In genomic region chr1:86409416-86410021, GRCh38 we compare ENCODE assay signal across 17 cellular contexts. TPM values are rescaled to one million over a fixed set of nuclear protein-coding genes. Genes with fewer than 3 reads are reported as not detected.
DNase-seq lines count a peak whose midpoint lies in the region; ATAC-seq and TF ChIP-seq lines count a peak whose summit lies in the region.
"Had no signal": no experiment of that assay in that cellular context is flagged by ENCODE, and none has a peak within 500 bp of the region (broad histone marks: within the 10 kb centered on the region; RNA-seq: fewer than 3 reads in every experiment).

No MANE protein-coding gene starts in this region.

- H3K4me1 Mint-ChIP-seq in Calu3 (ENCODE audit: low read depth, unreplicated experiment): no peaks in the 10 kb centered on the region
- no peaks in the 10 kb centered on the region for H3K4me1 Mint-ChIP-seq in activated T-helper 1 cell treated with anti-CD3 and anti-CD28 coated beads, Interleukin-12 subunit alpha, Interleukin-12 subunit beta, Interleukin-2, Interleukin-4 antibody, amounts not matched to agents 30 ng/mL and 10 ng/mL and 1 ng/mL, durations not matched to agents 14 hours and 24 hours and 36 hours (ENCODE audit: low read depth)
- H3K4me1 Mint-ChIP-seq: activated CD4-positive, alpha-beta T cell treated with anti-CD3 and anti-CD28 coated beads, Interleukin-2, amount 10 ng/mL, durations not matched to agents 7 days and 5 days; IgD-negative memory B cell had no signal

- no peaks in the 10 kb centered on the region for H3K9me3 ChIP-seq in left lung
- H3K9me3 ChIP-seq: breast epithelium, HAP-1, stomach had no signal

- H3K27ac Mint-ChIP-seq in Calu3 (ENCODE audit: unreplicated experiment): no peak overlapping the region
- H3K27ac Mint-ChIP-seq in activated T-helper 1 cell treated with anti-CD3 and anti-CD28 coated beads, Interleukin-12 subunit alpha, Interleukin-12 subunit beta, Interleukin-2, Interleukin-4 antibody, amounts not matched to agents 30 ng/mL and 10 ng/mL and 1 ng/mL, durations not matched to agents 14 hours and 24 hours and 36 hours: no peak overlapping the region
- H3K27ac Mint-ChIP-seq: activated CD4-positive, alpha-beta T cell treated with anti-CD3 and anti-CD28 coated beads, Interleukin-2, amount 10 ng/mL, durations not matched to agents 7 days and 5 days; CD4-positive, alpha-beta T cell had no signal

- CTCF ChIA-PET in Calu3 (lab: Charles Lee): no interaction called here

- no peaks in the 10 kb centered on the region for H3K4me1 ChIP-seq in left lung
- H3K4me1 ChIP-seq: breast epithelium, HAP-1, stomach had no signal

- H3K4me3 ChIP-seq in NB4 (ENCODE audit: low read depth, low read length) (no peak overlapping the region), left lung (no peak overlapping the region)
- H3K4me3 ChIP-seq: breast epithelium, HAP-1, stomach had no signal

- intact Hi-C loops in left lung (cut with DNase I) (no loop called here), Calu3 (cut with micrococcal nuclease; ENCODE audit: unreplicated experiment) (no loop called here)
- intact Hi-C loops in activated T-helper 1 cell treated with anti-CD3 and anti-CD28 coated beads, Interleukin-12 subunit alpha, Interleukin-12 subunit beta, Interleukin-2, Interleukin-4 antibody, amounts not matched to agents 30 ng/mL and 10 ng/mL and 1 ng/mL, durations not matched to agents 14 hours and 24 hours and 36 hours (cut with micrococcal nuclease): no loop called here

- H3K36me3 Mint-ChIP-seq in Calu3 (ENCODE audit: insufficient read depth, unreplicated experiment): peaks cover 5% of the 10 kb centered on the region
- H3K36me3 Mint-ChIP-seq in activated T-helper 1 cell treated with anti-CD3 and anti-CD28 coated beads, Interleukin-12 subunit alpha, Interleukin-12 subunit beta, Interleukin-2, Interleukin-4 antibody, amounts not matched to agents 30 ng/mL and 10 ng/mL and 1 ng/mL, durations not matched to agents 14 hours and 24 hours and 36 hours (ENCODE audit: low read depth): no peaks in the 10 kb centered on the region
- H3K36me3 Mint-ChIP-seq: IgD-negative memory B cell had no signal

- DNase-seq in ELF-1 (ENCODE audit: low read depth, low spot score) (peak; percentile 24), NB4 (ENCODE audit: low read depth) (peak; percentile 65), SK-MEL-5 (ENCODE audit: low read depth, low spot score) (peak; percentile 21), left lung (peak; percentile 74 to 82), Calu3 (no peak)
- no peak for DNase-seq in activated naive CD4-positive, alpha-beta T cell treated with anti-CD3 and anti-CD28 coated beads, Interleukin-2, amount 50 U/mL, for 16 hours
- no peak for DNase-seq in activated T-helper 1 cell treated with anti-CD3 and anti-CD28 coated beads, Interleukin-12 subunit alpha, Interleukin-12 subunit beta, Interleukin-2, Interleukin-4 antibody, amounts not matched to agents 30 ng/mL and 10 ng/mL and 1 ng/mL, durations not matched to agents 14 hours and 24 hours and 36 hours (ENCODE audit: low spot score)
- DNase-seq: activated CD4-positive, alpha-beta T cell treated with anti-CD3 and anti-CD28 coated beads, Interleukin-2, amount 10 ng/mL, durations not matched to agents 7 days and 5 days; activated effector memory CD4-positive, alpha-beta T cell treated with Interleukin-2 at 50 U/mL for 16 hours; CD4-positive, alpha-beta T cell; midbrain; stomach had no signal

- no TSS peak for BruUV-seq in Calu3 (replicated peaks; lab: Mats Ljungman, UMichigan)

- no peaks in the 10 kb centered on the region for H3K36me3 ChIP-seq in left lung
- H3K36me3 ChIP-seq: breast epithelium, HAP-1, stomach had no signal

- no peak overlapping the region for H3K27ac ChIP-seq in left lung
- H3K27ac ChIP-seq: breast epithelium, stomach had no signal

- TF ChIP-seq CTCF in NB4 (IDR thresholded peaks at IDR 0.05; ENCODE audit: low read depth, low read length) (no peak), left lung (IDR thresholded peaks at IDR 0.05) (no peak), Calu3 (IDR thresholded peaks at IDR 0.05; ENCODE audit: unreplicated experiment) (no peak)

- TF ChIP-seq POLR2A in NB4 (IDR thresholded peaks at IDR 0.05; ENCODE audit: extremely low read depth, insufficient read length) (no peak), GM18505 (IDR thresholded peaks at IDR 0.05; ENCODE audit: borderline replicate concordance, extremely low read depth, insufficient read depth, insufficient read length) (no peak)

- no peaks in the 10 kb centered on the region for H3K27me3 ChIP-seq in left lung
- H3K27me3 ChIP-seq: breast epithelium, stomach had no signal

- no peaks in the 10 kb centered on the region for H3K9me3 Mint-ChIP-seq in Calu3 (ENCODE audit: low read depth, unreplicated experiment)
- H3K9me3 Mint-ChIP-seq in activated T-helper 1 cell treated with anti-CD3 and anti-CD28 coated beads, Interleukin-12 subunit alpha, Interleukin-12 subunit beta, Interleukin-2, Interleukin-4 antibody, amounts not matched to agents 30 ng/mL and 10 ng/mL and 1 ng/mL, durations not matched to agents 14 hours and 24 hours and 36 hours: no peaks in the 10 kb centered on the region
- H3K9me3 Mint-ChIP-seq: activated CD4-positive, alpha-beta T cell treated with anti-CD3 and anti-CD28 coated beads, Interleukin-2, amount 10 ng/mL, durations not matched to agents 7 days and 5 days; CD4-positive, alpha-beta T cell; IgD-negative memory B cell had no signal

- H3K27me3 Mint-ChIP-seq in Calu3 (ENCODE audit: unreplicated experiment): no peaks in the 10 kb centered on the region
- H3K27me3 Mint-ChIP-seq in activated T-helper 1 cell treated with anti-CD3 and anti-CD28 coated beads, Interleukin-12 subunit alpha, Interleukin-12 subunit beta, Interleukin-2, Interleukin-4 antibody, amounts not matched to agents 30 ng/mL and 10 ng/mL and 1 ng/mL, durations not matched to agents 14 hours and 24 hours and 36 hours (ENCODE audit: insufficient read depth): peaks cover 16% of the 10 kb centered on the region
- H3K27me3 Mint-ChIP-seq: CD4-positive, alpha-beta T cell had no signal

- in situ Hi-C loops in SK-MEL-5 (cut with HindIII; ENCODE audit: low pct_unique_long_range_greater_than_20kb, low sequenced_read_pairs): no loop called here

- ATAC-seq in left lung: peak; percentile 93
- ATAC-seq in GM18505 (IDR thresholded peaks at IDR 0.05; ENCODE audit: unreplicated experiment): no peak

- no peak overlapping the region for H3K4me3 Mint-ChIP-seq in Calu3 (ENCODE audit: low read depth, unreplicated experiment)
- H3K4me3 Mint-ChIP-seq in activated T-helper 1 cell treated with anti-CD3 and anti-CD28 coated beads, Interleukin-12 subunit alpha, Interleukin-12 subunit beta, Interleukin-2, Interleukin-4 antibody, amounts not matched to agents 30 ng/mL and 10 ng/mL and 1 ng/mL, durations not matched to agents 14 hours and 24 hours and 36 hours: no peak overlapping the region
- H3K4me3 Mint-ChIP-seq: activated CD4-positive, alpha-beta T cell treated with anti-CD3 and anti-CD28 coated beads, Interleukin-2, amount 10 ng/mL, durations not matched to agents 7 days and 5 days; CD4-positive, alpha-beta T cell; IgD-negative memory B cell had no signal

RNA-seq across cellular contexts. Expression of gene ODF2L, which starts 13.4 kb away (rescaled TPM):
- total RNA-seq in SK-MEL-5 (2014; rRNA removed; shearing (Covaris generic)): 27.2 and 27.3 TPM in 2 replicates
- polyA plus RNA-seq in SK-MEL-5 (2015; cell fraction: cytosol; rRNA removed): 11.7 and 23.1 TPM in 2 replicates
- 143 and 188 TPM in 2 replicates for polyA plus RNA-seq in SK-MEL-5 (2015; cell fraction: nucleus; rRNA removed)
- total RNA-seq in left lung (10 to 100 TPM; 37.9 to 46.3 TPM), Calu3 (2022) (38.6 and 39.3 TPM in 2 replicates)
- 21.0 and 22.4 TPM in 2 replicates for total RNA-seq in activated T-helper 1 cell treated with anti-CD3 and anti-CD28 coated beads, Interleukin-12 subunit alpha, Interleukin-12 subunit beta, Interleukin-2, Interleukin-4 antibody, amounts not matched to agents 30 ng/mL and 10 ng/mL and 1 ng/mL, durations not matched to agents 14 hours and 24 hours and 36 hours

RNA-seq across cellular contexts. Expression of gene CLCA2, which starts 14.5 kb away (rescaled TPM):
- 0.08 TPM in 1 of 2 replicates, not detected in the other for total RNA-seq in SK-MEL-5 (2014; rRNA removed; shearing (Covaris generic))
- 0.06 TPM in 1 of 2 replicates, not detected in the other for polyA plus RNA-seq in SK-MEL-5 (2015; cell fraction: cytosol; rRNA removed)
- not detected in 2 replicates for polyA plus RNA-seq in SK-MEL-5 (2015; cell fraction: nucleus; rRNA removed)
- total RNA-seq in left lung (under 1 TPM; 0.38 to 0.42 TPM), Calu3 (2022) (not detected in 2 replicates)
- not detected in 2 replicates for total RNA-seq in activated T-helper 1 cell treated with anti-CD3 and anti-CD28 coated beads, Interleukin-12 subunit alpha, Interleukin-12 subunit beta, Interleukin-2, Interleukin-4 antibody, amounts not matched to agents 30 ng/mL and 10 ng/mL and 1 ng/mL, durations not matched to agents 14 hours and 24 hours and 36 hours
- total RNA-seq: activated CD4-positive, alpha-beta T cell treated with anti-CD3 and anti-CD28 coated beads, Interleukin-2, amount 10 ng/mL, durations not matched to agents 7 days and 5 days; CD4-positive, alpha-beta T cell had no signal
- polyA plus RNA-seq: IgD-negative memory B cell had no signal

RNA-seq across cellular contexts. Expression of gene CLCA1, which starts 59.2 kb away (rescaled TPM):
- total RNA-seq in SK-MEL-5 (2014; rRNA removed; shearing (Covaris generic)): not detected in 2 replicates
- polyA plus RNA-seq in SK-MEL-5 (2015; cell fraction: cytosol; rRNA removed): not detected in 2 replicates
- not detected in 2 replicates for polyA plus RNA-seq in SK-MEL-5 (2015; cell fraction: nucleus; rRNA removed)
- total RNA-seq in left lung (not detected), Calu3 (2022) (not detected in 2 replicates)
- not detected in 2 replicates for total RNA-seq in activated T-helper 1 cell treated with anti-CD3 and anti-CD28 coated beads, Interleukin-12 subunit alpha, Interleukin-12 subunit beta, Interleukin-2, Interleukin-4 antibody, amounts not matched to agents 30 ng/mL and 10 ng/mL and 1 ng/mL, durations not matched to agents 14 hours and 24 hours and 36 hours
- total RNA-seq: activated CD4-positive, alpha-beta T cell treated with anti-CD3 and anti-CD28 coated beads, Interleukin-2, amount 10 ng/mL, durations not matched to agents 7 days and 5 days; CD4-positive, alpha-beta T cell; endothelial cell of umbilical vein had no signal
- polyA plus RNA-seq: endothelial cell of umbilical vein, IgD-negative memory B cell had no signal

Comparison
In these comparisons a context has a peak if more than half of its experiments do, and no peak if none do; other contexts are left out.
1. DNase-seq: peak in ELF-1 (single experiment), NB4 (single experiment), SK-MEL-5 (single experiment) and left lung (2 of 2); none in activated naive CD4-positive, alpha-beta T cell treated with anti-CD3 and anti-CD28 coated beads, Interleukin-2, amount 50 U/mL, for 16 hours (single experiment), Calu3 (single experiment) and activated T-helper 1 cell treated with anti-CD3 and anti-CD28 coated beads, Interleukin-12 subunit alpha, Interleukin-12 subunit beta, Interleukin-2, Interleukin-4 antibody, amounts not matched to agents 30 ng/mL and 10 ng/mL and 1 ng/mL, durations not matched to agents 14 hours and 24 hours and 36 hours (single experiment).